Comparison of ENCODE assay signal across 27 cellular contexts in the genomic region with DNA sequence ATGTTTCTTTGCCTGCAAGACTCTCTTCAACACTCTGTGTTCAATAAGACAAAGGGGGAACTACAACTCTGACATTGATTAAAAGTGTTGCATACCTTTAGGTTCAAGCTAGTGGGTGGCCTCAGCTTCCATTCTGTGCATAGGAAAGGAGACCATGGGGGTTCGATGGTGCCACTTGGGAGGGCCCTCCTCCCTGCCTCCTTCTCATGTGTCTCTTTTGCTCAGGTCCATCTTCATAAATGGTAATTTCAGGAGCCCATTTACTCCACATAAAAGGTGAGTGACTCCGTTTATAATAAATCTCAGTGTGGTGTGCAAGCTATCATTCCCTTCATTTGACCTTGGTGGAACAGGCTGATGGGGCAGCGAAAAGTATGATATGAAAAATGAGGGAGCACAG.
"Had no signal": no experiment of that assay in that cellular context is flagged by ENCODE, and none has a peak within 500 bp of the region (broad histone marks: within the 10 kb centered on the region; RNA-seq: fewer than 3 reads in every experiment).

No MANE protein-coding gene starts in this region.

- H3K9me3 ChIP-seq: stomach, suprapubic skin, testis, thoracic aorta, thyroid gland, tibial artery, tibial nerve, transverse colon, upper lobe of left lung, upper lobe of right lung, uterus, vagina had no signal

- H3K27ac ChIP-seq: stomach, suprapubic skin, testis, thoracic aorta, thyroid gland, tibial artery, tibial nerve, transverse colon, upper lobe of left lung, upper lobe of right lung, uterus, vagina had no signal

- H3K27me3 ChIP-seq: stomach, suprapubic skin, testis, thyroid gland, tibial artery, tibial nerve, transverse colon, upper lobe of left lung, upper lobe of right lung, uterus, vagina had no signal

- FAIRE-seq: urothelium cell line had no signal

- H3K4me3 ChIP-seq: stomach, suprapubic skin, testis, thoracic aorta, thyroid gland, tibial artery, tibial nerve, transverse colon, upper lobe of left lung, upper lobe of right lung, uterus, vagina had no signal

- H3K4me1 ChIP-seq: suprapubic skin, testis, thyroid gland, tibial artery, transverse colon, upper lobe of left lung, upper lobe of right lung, uterus, vagina had no signal

- DNase-seq: stimulated activated CD4-positive, alpha-beta T cell treated with anti-CD3 and anti-CD28 coated beads, Interleukin-2, amount 100 ng/mL, for 48 hours; stimulated activated CD4-positive, alpha-beta T cell treated with anti-CD3 and anti-CD28 coated beads, Interleukin-4, amount 100 ng/mL, for 1 hour; stimulated activated CD4-positive, alpha-beta T cell treated with anti-CD3 and anti-CD28 coated beads, Interleukin-4, amount 100 ng/mL, for 24 hours; stimulated activated CD4-positive, alpha-beta T cell treated with anti-CD3 and anti-CD28 coated beads, Interleukin-4, amount 100 ng/mL, for 4 hours; stimulated activated CD8-positive, alpha-beta memory T cell treated with anti-CD3 and anti-CD28 coated beads, Interleukin-4, amount 100 ng/mL, for 48 hours; stimulated activated naive B cell treated with anti-CD40 and anti-IgM and Interleukin-4, amounts not matched to agents 10 μg/mL and 1 μg/mL and 100 μg/mL, for 72 hours; stimulated activated naive CD4-positive, alpha-beta T cell; stimulated activated naive CD4-positive, alpha-beta T cell treated with Interleukin-2 at 50 U/mL for 16 hours; stimulated activated naive CD8-positive, alpha-beta T cell treated with anti-CD3 and anti-CD28 coated beads, Interleukin-15, amount 100 ng/mL, for 72 hours; stimulated activated naive CD8-positive, alpha-beta T cell treated with anti-CD3 and anti-CD28 coated beads, Interleukin-15, Interleukin-2, amounts not matched to agents 100 U/mL and 50 U/mL, for 24 hours; stomach; substantia nigra; testis; thyroid gland; tibial artery; transverse colon; trophoblast cell; upper lobe of left lung; upper lobe of right lung; uterus had no signal

- H3K36me3 ChIP-seq: stomach, suprapubic skin, thoracic aorta, thyroid gland, tibial artery, tibial nerve, transverse colon, upper lobe of left lung, upper lobe of right lung, uterus, vagina had no signal

- ATAC-seq: stimulated activated effector memory CD8-positive, alpha-beta T cell treated with anti-CD3 and anti-CD28 coated beads, Interleukin-12 subunit alpha, Interleukin-12 subunit beta, amount 100 ng/mL, for 72 hours; stimulated activated memory B cell treated with anti-CD40 and anti-IgM and Interleukin-4, amounts not matched to agents 10 μg/mL and 1 μg/mL and 100 μg/mL, for 72 hours; stimulated activated naive B cell treated with anti-CD40 and anti-IgM and Interleukin-4, amounts not matched to agents 10 μg/mL and 1 μg/mL and 100 μg/mL, for 72 hours; stimulated activated naive CD8-positive, alpha-beta T cell treated with anti-CD3 and anti-CD28 coated beads, Interleukin-15, amount 100 ng/mL, for 72 hours; stimulated activated naive CD8-positive, alpha-beta T cell treated with anti-CD3 and anti-CD28 coated beads, Interleukin-15, Interleukin-2, amounts not matched to agents 100 U/mL and 50 U/mL, for 24 hours; upper lobe of right lung had no signal
